Comparison of ENCODE assay signal across 8 cellular contexts in genomic region chr1:205493241-205494085, GRCh38. TPM values are rescaled to one million over a fixed set of nuclear protein-coding genes. Genes with fewer than 3 reads are reported as not detected.
A peak's percentile ranks its signal among the peaks of the same experiment; 100 is the strongest.
DNase-seq lines count a peak whose midpoint lies in the region; ATAC-seq and TF ChIP-seq lines count a peak whose summit lies in the region.
"Had no signal": no experiment of that assay in that cellular context is flagged by ENCODE, and none has a peak within 500 bp of the region (broad histone marks: within the 10 kb centered on the region; RNA-seq: fewer than 3 reads in every experiment).

No MANE protein-coding gene starts in this region.

- ATAC-seq in RWPE2 (ENCODE audit: low read depth) (peak; percentile 92), foreskin keratinocyte (peak; percentile 79)

- no peak for TF ChIP-seq CTCF in RWPE2 (IDR thresholded peaks at IDR 0.05; ENCODE audit: poor library complexity, severe bottlenecking)
- TF ChIP-seq CTCF in foreskin keratinocyte (conservative IDR thresholded peaks at IDR 0.05), result no peak
- no peak for TF ChIP-seq CTCF in spleen (IDR thresholded peaks at IDR 0.05 in 8 of 11, conservative IDR thresholded peaks at IDR 0.05 in 3 of 11)

- H3K27ac ChIP-seq in RWPE2 (ENCODE audit: poor library complexity, severe bottlenecking) (peak overlapping the region; percentile 39), foreskin keratinocyte (no peak overlapping the region), spleen (peak overlapping the region in 6 of 8 donors; percentile 20 to 61 (median 45))

- H3K4me3 ChIP-seq in RWPE2 (ENCODE audit: severe bottlenecking) (no peak overlapping the region), spleen (no peak overlapping the region)

- H3K9me3 ChIP-seq in RWPE2 (ENCODE audit: severe bottlenecking) (no peaks in the 10 kb centered on the region), spleen (no peaks in the 10 kb centered on the region)

- 36 to 64% (median 51%) methylated on average over 8 to 11 of the region's 11 CpGs for WGBS in spleen, 5 donors

- peaks cover 20% of the 10 kb centered on the region for H3K4me1 ChIP-seq in RWPE2 (ENCODE audit: insufficient read depth, poor library complexity, severe bottlenecking)
- peaks cover 11% of the 10 kb centered on the region for H3K4me1 ChIP-seq in foreskin keratinocyte
- H3K4me1 ChIP-seq in spleen, result peaks cover 0 to 21% (median 4%) of the 10 kb centered on the region in 6 donors

- peak; percentile 55 for DNase-seq in HCEC 1CT
- no peak for DNase-seq in RWPE2 (ENCODE audit: low spot score)
- peak in 1 of 2 donors; percentile 63 for DNase-seq in foreskin keratinocyte
- no peak for DNase-seq in spleen
- DNase-seq in NCI-H748 treated with DMSO at 0.1 percent for 48 hours (lab: John Stamatoyannopoulos, UW), result no peak
- DNase-seq in NCI-H1105 (lab: John Stamatoyannopoulos, UW), result no peak
- DNase-seq in NCI-H2107 treated with DMSO at 0.1 percent for 48 hours (lab: John Stamatoyannopoulos, UW; ENCODE audit: unreplicated experiment), result no peak
- DNase-seq: activated B cell treated with CpG ODN at 0.5 μM for 24 hours had no signal

- H3K36me3 ChIP-seq in RWPE2 (ENCODE audit: low read depth) (no peaks in the 10 kb centered on the region), spleen (no peaks in the 10 kb centered on the region)

- H3K27me3 ChIP-seq in RWPE2 (ENCODE audit: insufficient read depth, poor library complexity, severe bottlenecking) (no peaks in the 10 kb centered on the region), foreskin keratinocyte (peaks cover 13% of the 10 kb centered on the region), spleen (replicated peaks in 1 of 7) (peaks cover 0 to 62% (median 8%) of the 10 kb centered on the region in 7 donors)

- TF ChIP-seq POLR2A in spleen (IDR thresholded peaks at IDR 0.05), result no peak

- intact Hi-C loops in spleen (cut with DNase I; ENCODE audit: low total_unique reads), result no loop called here

RNA-seq across cellular contexts. Expression of gene CDK18, which starts 11.0 kb away (rescaled TPM):
- total RNA-seq in foreskin keratinocyte, result 13.5 and 14.2 TPM in 2 replicates
- polyA plus RNA-seq in foreskin keratinocyte, result 13.4 and 13.7 TPM in 2 replicates
- 10 to 100 TPM; 14.1 to 25.3 (median 22.4) TPM for total RNA-seq in spleen
- 10 to 100 TPM in 1 of 3 donors, 1 to 10 TPM in 2; 3.5 to 15.3 (median 5.5) TPM for polyA plus RNA-seq in spleen

RNA-seq across cellular contexts. Expression of gene BLACAT1, which starts 37.6 kb away (rescaled TPM):
- total RNA-seq in foreskin keratinocyte (1.7 and 2.4 TPM in 2 replicates), spleen (under 1 TPM in 5 of 7 donors, not detected in 2; 0.19 to 0.51 (median 0.24) TPM)
- polyA plus RNA-seq in foreskin keratinocyte (0.82 and 1.0 TPM in 2 replicates), spleen (under 1 TPM in 1 of 3 donors, not detected in 2; 0.02 TPM)
